In the genomic region with DNA sequence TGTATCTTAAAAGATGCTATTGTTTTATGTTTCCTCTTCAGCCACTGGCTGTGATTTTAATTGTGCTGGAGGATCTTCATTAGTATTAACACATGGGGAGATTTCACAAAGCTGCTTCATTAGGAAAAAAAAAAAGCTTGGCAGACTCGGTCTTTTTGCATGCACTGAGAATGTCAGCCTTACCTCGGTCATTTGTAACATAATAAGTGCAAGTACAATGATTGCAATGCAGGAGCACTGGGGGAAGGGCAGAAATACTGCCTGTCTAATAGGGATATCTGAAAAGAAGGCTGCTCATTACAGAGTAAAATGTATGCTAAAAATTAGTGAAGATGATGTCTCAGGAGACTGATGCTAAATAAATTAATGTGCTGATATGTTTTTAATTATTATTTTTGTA, we compare ENCODE assay signal across 9 cellular contexts. TPM values are rescaled to one million over a fixed set of nuclear protein-coding genes. Genes with fewer than 3 reads are reported as not detected.
DNase-seq lines count a peak whose midpoint lies in the region; ATAC-seq and TF ChIP-seq lines count a peak whose summit lies in the region.
"Had no signal": no experiment of that assay in that cellular context is flagged by ENCODE, and none has a peak within 500 bp of the region (broad histone marks: within the 10 kb centered on the region; RNA-seq: fewer than 3 reads in every experiment).

No MANE protein-coding gene starts in this region.

- DNase-seq in Caki2 (ENCODE audit: low read depth) (peak; percentile 28), NCI-H1694 treated with DMSO at 0.1 percent for 48 hours (lab: John Stamatoyannopoulos, UW) (peak; percentile 67), body of pancreas (peak in 3 of 4 donors; percentile 22 to 57 (median 47)), mucosa of gallbladder (ENCODE audit: low spot score) (peak; percentile 27), GM13977 (ENCODE audit: low spot score) (no peak), left colon (no peak), omental fat pad (ENCODE audit: low spot score) (no peak)
- DNase-seq in activated CD8-positive, alpha-beta memory T cell treated with anti-CD3 and anti-CD28 coated beads, Interleukin-2, amount 50 U/mL, for 4 hours, result no peak

- no peak overlapping the region for H3K4me3 ChIP-seq in body of pancreas

- TF ChIP-seq CTCF in body of pancreas (IDR thresholded peaks at IDR 0.05) (no peak), GM13977 (IDR thresholded peaks at IDR 0.05; ENCODE audit: extremely low read depth, insufficient read depth, missing control alignments) (no peak), omental fat pad (IDR thresholded peaks at IDR 0.05) (no peak)

- no peaks in the 10 kb centered on the region for H3K9me3 ChIP-seq in body of pancreas
- H3K9me3 ChIP-seq: pancreas had no signal

- no peak for ATAC-seq in body of pancreas
- no peak for ATAC-seq in left colon
- ATAC-seq in omental fat pad (ENCODE audit: low FRiP score), result no peak
- ATAC-seq: pancreas had no signal

- no peak for TF ChIP-seq POLR2A in body of pancreas (IDR thresholded peaks at IDR 0.05)

- peak overlapping the region in 2 of 4 donors; percentile 1 to 97 for H3K27ac ChIP-seq in body of pancreas

- WGBS in body of pancreas, 2 donors, result 3 to 9% methylated on average over 2 of the region's 2 CpGs

- intact Hi-C loops in body of pancreas (cut with DNase I), result no loop called here
- intact Hi-C loops in left colon (cut with DNase I, micrococcal nuclease), result no loop called here

- H3K4me1 ChIP-seq in body of pancreas, result peaks cover 27% of the 10 kb centered on the region

- H3K27me3 ChIP-seq in body of pancreas, result no peaks in the 10 kb centered on the region
- H3K27me3 ChIP-seq: pancreas had no signal

- H3K36me3 ChIP-seq in body of pancreas (replicated peaks in 1 of 2; ENCODE audit: insufficient read depth in 1 of 2, low read depth in 2 of 2), result no peaks in the 10 kb centered on the region
- H3K36me3 ChIP-seq: pancreas had no signal

- in situ Hi-C loops in Caki2 (cut with HindIII; ENCODE audit: low pct_unique_long_range_greater_than_20kb, low sequenced_read_pairs) (loop anchor here (25.0 kb wide), 1 partner anchor 95 kb away; the partner anchor contains the start of gene MARCHF7), GM13977 (cut with MboI; ENCODE audit: low pct_unique_long_range_greater_than_20kb, low sequenced_read_pairs, unreplicated experiment) (no loop called here)

RNA-seq across cellular contexts. Expression of gene BAZ2B, which starts 1.3 kb away (rescaled TPM):
- total RNA-seq in Caki2 (2014; rRNA removed; shearing (Covaris generic); ENCODE audit: low replicate concordance), result 8.4 and 10.4 TPM in 2 replicates
- total RNA-seq in body of pancreas, result 100 to 1,000 TPM in 1 of 2 donors, 10 to 100 TPM in 1; 62.5 to 104 TPM
- total RNA-seq in mucosa of gallbladder, result 77.7 TPM
- 10 to 100 TPM; 53.6 to 64.1 TPM for total RNA-seq in left colon
- total RNA-seq in omental fat pad, result 100 to 1,000 TPM in 1 of 4 donors, 10 to 100 TPM in 3; 47.3 to 147 (median 88.9) TPM

Comparison
In these comparisons a context has a peak if more than half of its experiments do, and no peak if none do; other contexts are left out.
1. DNase-seq: peak in Caki2 (single experiment), NCI-H1694 treated with DMSO at 0.1 percent for 48 hours (single experiment), body of pancreas (3 of 4) and mucosa of gallbladder (single experiment); none in GM13977 (single experiment), activated CD8-positive, alpha-beta memory T cell treated with anti-CD3 and anti-CD28 coated beads, Interleukin-2, amount 50 U/mL, for 4 hours (single experiment), left colon (0 of 2) and omental fat pad (single experiment).